In genomic region chrX:72269671-72270251, GRCh38 we compare ENCODE assay signal across 1 cellular context.
TF ChIP-seq lines count a peak whose summit lies in the region.

No MANE protein-coding gene starts in this region.

TF ChIP-seq in GM12878, 131 proteins besides CTCF, POLR2A, EP300 and RAD21:
- TF ChIP-seq MTA2 (IDR thresholded peaks at IDR 0.05; ENCODE audit: low read depth): no peak
- TF ChIP-seq SUPT20H (IDR thresholded peaks at IDR 0.05; ENCODE audit: borderline replicate concordance, control insufficient read depth, low read depth, low read length): no peak
- no peak for TF ChIP-seq ATF2 (IDR thresholded peaks at IDR 0.05; ENCODE audit: low read length)
